8 cellular contexts compared by ENCODE assay signal in genomic region chr5:81972496-81972791, GRCh38. TPM values are rescaled to one million over a fixed set of nuclear protein-coding genes. Genes with fewer than 3 reads are reported as not detected.
DNase-seq lines count a peak whose midpoint lies in the region; ATAC-seq and FAIRE-seq lines count a peak whose summit lies in the region.

No MANE protein-coding gene starts in this region.

- DNase-seq in caudate nucleus (lab: John Stamatoyannopoulos, UW) (no peak), A172 (ENCODE audit: low spot score) (no peak), GF-D8 (lab: John Stamatoyannopoulos, UW) (no peak), urothelium cell line (ENCODE audit: low spot score) (no peak), HT-29 (ENCODE audit: low spot score) (no peak)
- DNase-seq in natural killer cell treated with Interleukin-12 subunit alpha and Interleukin-12 subunit beta and Interleukin-15 and Interleukin-18, amount 100 ng/mL, for 72 hours (ENCODE audit: low spot score), result no peak

- H3K27ac ChIP-seq in caudate nucleus (ENCODE audit: low read depth, low read length), result peak overlapping the region; percentile 93

- peaks cover 4% of the 10 kb centered on the region for H3K36me3 Mint-ChIP-seq in natural killer cell treated with Interleukin-12 subunit alpha and Interleukin-12 subunit beta and Interleukin-15 and Interleukin-18, amount 100 ng/mL, for 72 hours

- H3K4me1 Mint-ChIP-seq in natural killer cell treated with Interleukin-12 subunit alpha and Interleukin-12 subunit beta and Interleukin-15 and Interleukin-18, amount 100 ng/mL, for 72 hours (ENCODE audit: low read depth in 2 of 2), result peaks cover 9 to 12% of the 10 kb centered on the region in 2 donors

- H3K27me3 Mint-ChIP-seq in natural killer cell treated with Interleukin-12 subunit alpha and Interleukin-12 subunit beta and Interleukin-15 and Interleukin-18, amount 100 ng/mL, for 72 hours, result no peaks in the 10 kb centered on the region

- H3K27ac Mint-ChIP-seq in natural killer cell treated with Interleukin-12 subunit alpha and Interleukin-12 subunit beta and Interleukin-15 and Interleukin-18, amount 100 ng/mL, for 72 hours, result peak overlapping the region; percentile 70 to 97

- H3K4me3 Mint-ChIP-seq in natural killer cell treated with Interleukin-12 subunit alpha and Interleukin-12 subunit beta and Interleukin-15 and Interleukin-18, amount 100 ng/mL, for 72 hours, result peak overlapping the region; percentile 78

- ATAC-seq in GM18861 (IDR thresholded peaks at IDR 0.05; ENCODE audit: unreplicated experiment) (peak; percentile 22), HG03571 (IDR thresholded peaks at IDR 0.05; ENCODE audit: unreplicated experiment) (peak; percentile 47)
- ATAC-seq in natural killer cell treated with Interleukin-12 subunit alpha and Interleukin-12 subunit beta and Interleukin-15 and Interleukin-18, amount 100 ng/mL, for 72 hours, result no peak

- no peaks in the 10 kb centered on the region for H3K9me3 Mint-ChIP-seq in natural killer cell treated with Interleukin-12 subunit alpha and Interleukin-12 subunit beta and Interleukin-15 and Interleukin-18, amount 100 ng/mL, for 72 hours

- FAIRE-seq in urothelium cell line (lab: Jason Lieb, UNC), result no peak

RNA-seq across cellular contexts. Expression of gene ATG10, which starts 0.6 kb away (rescaled TPM):
- 10 to 100 TPM in 1 of 2 donors, 1 to 10 TPM in 1; 9.6 to 11.1 TPM for total RNA-seq in natural killer cell treated with Interleukin-12 subunit alpha and Interleukin-12 subunit beta and Interleukin-15 and Interleukin-18, amount 100 ng/mL, for 72 hours
- 11.5 and 17.0 TPM in 2 replicates for total RNA-seq in A172 (2014; rRNA removed; shearing (Covaris generic))
- total RNA-seq in HT-29 (2014; rRNA removed; shearing (Covaris generic)), result 1.6 and 4.4 TPM in 2 replicates

Comparison
In these comparisons a context has a peak if more than half of its experiments do, and no peak if none do; other contexts are left out.
1. ATAC-seq: peak in GM18861 (single experiment) and HG03571 (single experiment); none in natural killer cell treated with Interleukin-12 subunit alpha and Interleukin-12 subunit beta and Interleukin-15 and Interleukin-18, amount 100 ng/mL, for 72 hours (0 of 2).